Comparison of ENCODE assay signal across 17 cellular contexts in the genomic region with DNA sequence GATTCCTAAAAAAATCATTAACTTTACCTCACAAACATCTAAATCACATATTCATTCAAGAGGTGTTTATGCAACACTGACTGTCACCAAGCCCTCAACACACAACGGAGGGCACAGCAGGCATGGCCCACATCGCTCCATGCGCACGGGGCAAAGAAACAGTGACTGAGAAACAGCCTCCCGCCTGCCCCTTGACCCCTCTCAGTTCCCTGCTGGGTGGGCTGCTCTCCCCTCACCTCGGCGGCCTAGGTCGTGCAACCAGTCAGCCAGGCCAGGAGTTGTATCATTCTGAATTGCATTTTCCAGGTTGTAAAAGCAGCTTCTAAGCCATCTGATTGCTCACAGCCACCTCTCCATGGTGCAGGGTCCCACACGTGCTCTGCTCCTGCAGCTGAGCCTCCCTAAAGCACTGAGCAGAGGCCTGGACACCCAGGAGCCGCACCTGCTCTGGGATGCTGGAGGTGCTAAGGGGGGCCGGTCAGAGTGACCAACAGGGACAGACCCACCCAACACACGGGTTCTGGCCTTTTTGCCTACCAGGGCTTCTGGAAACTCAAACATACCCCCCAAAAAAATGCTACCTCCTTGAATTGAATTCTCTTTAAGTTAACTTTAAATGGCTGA.
"Had no signal": no experiment of that assay in that cellular context is flagged by ENCODE, and none has a peak within 500 bp of the region (broad histone marks: within the 10 kb centered on the region; RNA-seq: fewer than 3 reads in every experiment).

No MANE protein-coding gene starts in this region.

- H3K36me3 Mint-ChIP-seq: activated CD4-positive, alpha-beta memory T cell treated with anti-CD3 and anti-CD28 coated beads for 36 hours; natural killer cell had no signal

- H3K4me3 Mint-ChIP-seq: activated CD4-positive, alpha-beta memory T cell treated with anti-CD3 and anti-CD28 coated beads for 36 hours; activated CD8-positive, alpha-beta memory T cell treated with anti-CD3 and anti-CD28 coated beads, Interleukin-2, amount 10 ng/mL, durations not matched to agents 7 days and 5 days; activated naive CD4-positive, alpha-beta T cell treated with anti-CD3 and anti-CD28 coated beads, Interleukin-2, amount 50 U/mL, for 24 hours; memory B cell; natural killer cell had no signal

- H3K36me3 ChIP-seq: adrenal gland, left ventricle myocardium inferior, stomach, thoracic aorta had no signal

- DNase-seq: activated CD4-positive, alpha-beta memory T cell treated with anti-CD3 and anti-CD28 coated beads for 36 hours; activated CD4-positive, alpha-beta T cell treated with anti-CD3 and anti-CD28 coated beads for 1 hour; activated CD8-positive, alpha-beta memory T cell treated with anti-CD3 and anti-CD28 coated beads, Interleukin-2, amount 10 ng/mL, durations not matched to agents 7 days and 5 days; activated T-cell treated with anti-CD3 and anti-CD28 coated beads, Interleukin-2, amount 50 U/mL, for 1 hour; islet precursor cell; left ventricle myocardium inferior; natural killer cell; stomach; T1000 had no signal

- H3K27ac Mint-ChIP-seq: activated CD4-positive, alpha-beta memory T cell treated with anti-CD3 and anti-CD28 coated beads for 36 hours; activated CD8-positive, alpha-beta memory T cell treated with anti-CD3 and anti-CD28 coated beads, Interleukin-2, amount 10 ng/mL, durations not matched to agents 7 days and 5 days; activated naive CD4-positive, alpha-beta T cell treated with anti-CD3 and anti-CD28 coated beads, Interleukin-2, amount 50 U/mL, for 24 hours; memory B cell had no signal

- H3K4me3 ChIP-seq: adrenal gland, left ventricle myocardium inferior, psoas muscle, stomach, thoracic aorta had no signal

- H3K9me3 ChIP-seq: adrenal gland, left ventricle myocardium inferior, psoas muscle, stomach, thoracic aorta had no signal

- H3K27ac ChIP-seq: adrenal gland, left ventricle myocardium inferior, psoas muscle, stomach, thoracic aorta had no signal

- FAIRE-seq: colon had no signal

- H3K27me3 Mint-ChIP-seq: activated CD4-positive, alpha-beta memory T cell treated with anti-CD3 and anti-CD28 coated beads for 36 hours; activated CD8-positive, alpha-beta memory T cell treated with anti-CD3 and anti-CD28 coated beads, Interleukin-2, amount 10 ng/mL, durations not matched to agents 7 days and 5 days; activated naive CD4-positive, alpha-beta T cell treated with anti-CD3 and anti-CD28 coated beads, Interleukin-2, amount 50 U/mL, for 24 hours; memory B cell had no signal

- H3K9me3 Mint-ChIP-seq: activated CD4-positive, alpha-beta memory T cell treated with anti-CD3 and anti-CD28 coated beads for 36 hours; activated naive CD4-positive, alpha-beta T cell treated with anti-CD3 and anti-CD28 coated beads, Interleukin-2, amount 50 U/mL, for 24 hours; memory B cell; natural killer cell had no signal

- ATAC-seq: activated CD8-positive, alpha-beta memory T cell treated with anti-CD3 and anti-CD28 coated beads, Interleukin-2, amount 10 ng/mL, durations not matched to agents 7 days and 5 days; esophagus mucosa; natural killer cell; psoas muscle; sciatic nerve had no signal

- H3K27me3 ChIP-seq: adrenal gland, stomach had no signal
